ENCODE assay signal across 10 cellular contexts in the genomic region with DNA sequence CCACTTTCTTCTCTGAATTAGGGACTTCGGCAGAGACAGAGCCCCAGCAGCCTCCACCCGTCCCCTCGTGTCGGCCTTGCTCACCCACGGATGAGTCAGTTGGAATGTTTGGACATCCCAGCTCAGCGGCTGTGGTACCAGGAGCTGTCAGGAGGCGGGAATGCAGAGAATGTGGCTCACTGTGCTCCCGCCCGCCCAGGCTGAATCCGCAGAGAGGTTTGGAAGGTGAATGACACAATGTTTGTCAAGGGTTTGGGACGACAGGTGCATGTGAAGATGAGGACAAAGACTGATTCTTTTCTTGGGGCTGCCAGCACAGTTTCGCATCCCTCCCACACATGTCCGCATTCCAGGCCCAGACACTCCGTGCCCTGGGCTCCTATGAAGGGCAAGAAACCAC. TPM values are rescaled to one million over a fixed set of nuclear protein-coding genes. Genes with fewer than 3 reads are reported as not detected.
DNase-seq lines count a peak whose midpoint lies in the region; ATAC-seq and TF ChIP-seq lines count a peak whose summit lies in the region.
"Had no signal": no experiment of that assay in that cellular context is flagged by ENCODE, and none has a peak within 500 bp of the region (broad histone marks: within the 10 kb centered on the region; RNA-seq: fewer than 3 reads in every experiment).

No MANE protein-coding gene starts in this region.

- H3K9me3 ChIP-seq in endodermal cell (ENCODE audit: control insufficient read depth, low read length) (no peaks in the 10 kb centered on the region), neutrophil (no peaks in the 10 kb centered on the region)
- no peaks in the 10 kb centered on the region for H3K9me3 ChIP-seq in effector memory CD4-positive, alpha-beta T cell (ENCODE audit: control insufficient read depth, low read length)

- WGBS in endodermal cell (ENCODE audit: insufficient coverage in 1 of 2, insufficient read length in 1 of 2), 2 experiments = 39 to 59% methylated on average over 9 to 14 of the region's 14 CpGs

- H3K9me3 Mint-ChIP-seq in endodermal cell = no peaks in the 10 kb centered on the region

- peaks cover 17% of the 10 kb centered on the region for H3K27me3 Mint-ChIP-seq in endodermal cell (ENCODE audit: insufficient read depth)

- H3K4me3 ChIP-seq in endodermal cell (ENCODE audit: low read length) (no peak overlapping the region), neutrophil (ENCODE audit: low read depth in 1 of 2, low read length in 1 of 2) (no peak overlapping the region)
- no peak overlapping the region for H3K4me3 ChIP-seq in effector memory CD4-positive, alpha-beta T cell (ENCODE audit: insufficient read depth, low read depth, low read length, poor library complexity, severe bottlenecking)

- TF ChIP-seq RAD21 in Ishikawa (IDR thresholded peaks at IDR 0.05; ENCODE audit: low read depth) = 0 out of 2 replicates have a peak, but pooled peaks have one; percentile 1

- H3K27ac Mint-ChIP-seq in endodermal cell = no peak overlapping the region

- H3K36me3 ChIP-seq in endodermal cell (ENCODE audit: control insufficient read depth, insufficient read depth, low read length) (no peaks in the 10 kb centered on the region), neutrophil (no peaks in the 10 kb centered on the region)
- H3K36me3 ChIP-seq in effector memory CD4-positive, alpha-beta T cell (ENCODE audit: control insufficient read depth, insufficient read depth, low read length) = no peaks in the 10 kb centered on the region

- TF ChIP-seq CTCF in endodermal cell (conservative IDR thresholded peaks at IDR 0.05) (no peak), neutrophil (IDR thresholded peaks at IDR 0.05) (no peak)

- H3K36me3 Mint-ChIP-seq in endodermal cell (ENCODE audit: low read depth) = no peaks in the 10 kb centered on the region

- H3K4me1 ChIP-seq in endodermal cell (ENCODE audit: control insufficient read depth, insufficient read depth, low read length) = no peaks in the 10 kb centered on the region
- H3K4me1 ChIP-seq in neutrophil (ENCODE audit: control insufficient read depth in 1 of 2, insufficient read depth in 1 of 2, low read depth in 1 of 2, low read length in 1 of 2) = peaks cover 35 to 36% of the 10 kb centered on the region in 2 experiments
- H3K4me1 ChIP-seq in effector memory CD4-positive, alpha-beta T cell (ENCODE audit: control insufficient read depth, insufficient read depth, low read length, poor library complexity, severe bottlenecking) = no peaks in the 10 kb centered on the region

- H3K27me3 ChIP-seq in endodermal cell (ENCODE audit: control insufficient read depth, insufficient read depth, low read length, poor library complexity, severe bottlenecking) (no peaks in the 10 kb centered on the region), neutrophil (no peaks in the 10 kb centered on the region)
- H3K27me3 ChIP-seq in effector memory CD4-positive, alpha-beta T cell (replicated peaks; ENCODE audit: control insufficient read depth, insufficient read depth, low read length, poor library complexity, severe bottlenecking) = no peaks in the 10 kb centered on the region

- no peak overlapping the region for H3K27ac ChIP-seq in endodermal cell (ENCODE audit: low read depth, low read length)
- peak overlapping the region; percentile 67 for H3K27ac ChIP-seq in neutrophil
- H3K27ac ChIP-seq in effector memory CD4-positive, alpha-beta T cell (ENCODE audit: insufficient read depth, low read length, poor library complexity, severe bottlenecking) = no peak overlapping the region
- H3K27ac ChIP-seq: VCaP had no signal

- no peak overlapping the region for H3K9ac ChIP-seq in endodermal cell (ENCODE audit: extremely low read depth, low read length, poor library complexity, severe bottlenecking)

- peak; percentile 94 for TF ChIP-seq EP300 in Ishikawa (IDR thresholded peaks at IDR 0.05; ENCODE audit: borderline replicate concordance)

- DNase-seq in AG08396 (ENCODE audit: low spot score) (peak; percentile 90), endodermal cell (peak; percentile 86), OCI-M1 (lab: John Stamatoyannopoulos, UW) (no peak)
- no peak for DNase-seq in effector memory CD4-positive, alpha-beta T cell

- H3K4me3 Mint-ChIP-seq in endodermal cell = no peak overlapping the region

- ATAC-seq in HG03432 (IDR thresholded peaks at IDR 0.05; ENCODE audit: unreplicated experiment) = no peak
- no peak for ATAC-seq in GM18520 (IDR thresholded peaks at IDR 0.05; ENCODE audit: unreplicated experiment)

- peaks cover 14% of the 10 kb centered on the region for H3K4me1 Mint-ChIP-seq in endodermal cell

TF ChIP-seq in Ishikawa, 13 proteins besides CTCF, POLR2A, EP300 and RAD21:
- no peak for TF ChIP-seq YY1 (IDR thresholded peaks at IDR 0.05; ENCODE audit: low read depth)
- TF ChIP-seq NFIC (IDR thresholded peaks at IDR 0.05) = peak; percentile 69
- TF ChIP-seq CEBPB (IDR thresholded peaks at IDR 0.05) = no peak
- peak; percentile 51; the same call in 1 of the 2 replicates for TF ChIP-seq FOXM1 (IDR thresholded peaks at IDR 0.05; ENCODE audit: borderline replicate concordance, low read depth)
- TF ChIP-seq, protein P1, sequence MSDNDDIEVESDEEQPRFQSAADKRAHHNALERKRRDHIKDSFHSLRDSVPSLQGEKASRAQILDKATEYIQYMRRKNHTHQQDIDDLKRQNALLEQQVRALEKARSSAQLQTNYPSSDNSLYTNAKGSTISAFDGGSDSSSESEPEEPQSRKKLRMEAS (IDR thresholded peaks at IDR 0.05) = peak; percentile 62
- TF ChIP-seq TCF12 (IDR thresholded peaks at IDR 0.05; ENCODE audit: low read depth) = peak; percentile 91
- peak; percentile 99 for TF ChIP-seq TEAD4 (IDR thresholded peaks at IDR 0.05)

RNA-seq across cellular contexts. Expression of a gene that starts 39.6 kb away (rescaled TPM):
- under 1 TPM; 0.31 to 0.77 TPM for total RNA-seq in endodermal cell
- 0.78 TPM for polyA plus RNA-seq in endodermal cell (2013, experiment 1 of 2)
- polyA plus RNA-seq in endodermal cell (2013, experiment 2 of 2) = 0.87 TPM

RNA-seq across cellular contexts. Expression of a gene that starts 59.7 kb away (rescaled TPM):
- total RNA-seq in endodermal cell = not detected
- not detected for polyA plus RNA-seq in endodermal cell (2013, experiment 1 of 2)
- polyA plus RNA-seq in endodermal cell (2013, experiment 2 of 2) = not detected
- total RNA-seq: G401 had no signal

Comparison
In these comparisons a context has a peak if more than half of its experiments do, and no peak if none do; other contexts are left out.
1. DNase-seq: peak in AG08396 (single experiment) and endodermal cell (single experiment); none in effector memory CD4-positive, alpha-beta T cell (0 of 3) and OCI-M1 (single experiment).